16 cellular contexts compared by ENCODE assay signal in the genomic region with DNA sequence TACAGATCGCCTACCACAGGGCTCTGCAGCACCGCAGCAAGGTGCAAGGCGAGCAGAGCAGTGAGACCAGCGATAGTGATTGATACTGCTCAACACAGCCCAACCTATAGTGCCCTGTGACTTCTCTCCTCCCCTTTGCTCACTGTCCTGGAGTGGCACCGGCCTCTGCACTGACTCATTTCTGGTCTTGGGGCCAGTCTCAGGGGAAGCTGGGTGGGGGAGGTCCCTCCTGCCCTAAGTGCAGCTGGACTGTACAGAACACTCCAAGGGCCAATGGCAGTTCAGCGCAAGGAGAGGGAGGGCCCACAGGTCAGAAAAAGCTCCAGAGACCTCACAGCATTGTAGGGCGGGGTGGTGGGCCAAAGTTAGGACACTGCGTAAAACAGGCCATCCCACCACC. TPM values are rescaled to one million over a fixed set of nuclear protein-coding genes. Genes with fewer than 3 reads are reported as not detected.
DNase-seq lines count a peak whose midpoint lies in the region; ATAC-seq, FAIRE-seq and TF ChIP-seq lines count a peak whose summit lies in the region.
"Had no signal": no experiment of that assay in that cellular context is flagged by ENCODE, and none has a peak within 500 bp of the region (broad histone marks: within the 10 kb centered on the region; RNA-seq: fewer than 3 reads in every experiment).

No MANE protein-coding gene starts in this region.

- no peak for DNase-seq in activated T-cell treated with anti-CD3 and anti-CD28 coated beads, Interleukin-2, amount 50 U/mL, for 24 hours
- DNase-seq in activated T-cell treated with anti-CD3 and anti-CD28 coated beads, Interleukin-2, amount 50 U/mL, for 4 hours = no peak
- peak; percentile 78 for DNase-seq in RPMI7951 (ENCODE audit: low read depth)
- DNase-seq in endothelial cell of umbilical vein (ENCODE audit: low read depth, low spot score) = peak; percentile 49
- peak; percentile 39 for DNase-seq in stimulated activated naive B cell treated with anti-CD40 and anti-IgM and Interleukin-4, amounts not matched to agents 10 μg/mL and 1 μg/mL and 100 μg/mL, for 72 hours
- no peak for DNase-seq in kidney
- DNase-seq in RKO (ENCODE audit: low spot score) = no peak
- DNase-seq: activated CD8-positive, alpha-beta memory T cell treated with anti-CD3 and anti-CD28 coated beads, Interleukin-2, amount 50 U/mL, for 48 hours; amniotic stem cell; foreskin keratinocyte; NCI-H2171; nucleus accumbens had no signal

- H2AFZ ChIP-seq in endothelial cell of umbilical vein (ENCODE audit: low read depth, low read length) = no peak overlapping the region

- no peak for TF ChIP-seq CTCF in endothelial cell of umbilical vein (IDR thresholded peaks at IDR 0.05; ENCODE audit: extremely low read depth in 1 of 2, insufficient read depth in 1 of 2, low read depth in 1 of 2, low read length in 2 of 2)
- TF ChIP-seq CTCF in kidney (IDR thresholded peaks at IDR 0.05; ENCODE audit: borderline replicate concordance, extremely low read depth, insufficient read depth) = no peak

- no peak for TF ChIP-seq POLR2A in endothelial cell of umbilical vein (IDR thresholded peaks at IDR 0.05; ENCODE audit: low read depth, low read length)

- H3K4me1 Mint-ChIP-seq in activated T-cell treated with anti-CD3 and anti-CD28 coated beads, Interleukin-2, amount 50 U/mL, for 24 hours (ENCODE audit: low read depth) = peaks cover 44% of the 10 kb centered on the region
- peaks cover 34% of the 10 kb centered on the region for H3K4me1 Mint-ChIP-seq in activated T-cell treated with anti-CD3 and anti-CD28 coated beads, Interleukin-2, amount 50 U/mL, for 4 hours (ENCODE audit: low read depth)
- H3K4me1 Mint-ChIP-seq in stimulated activated naive B cell treated with anti-CD40 and anti-IgM and Interleukin-4, amounts not matched to agents 10 μg/mL and 1 μg/mL and 100 μg/mL, for 72 hours = peaks cover 32 to 52% of the 10 kb centered on the region in 2 donors

- H3K27ac Mint-ChIP-seq in activated T-cell treated with anti-CD3 and anti-CD28 coated beads, Interleukin-2, amount 50 U/mL, for 24 hours = peak overlapping the region; percentile 29
- H3K27ac Mint-ChIP-seq in stimulated activated naive B cell treated with anti-CD40 and anti-IgM and Interleukin-4, amounts not matched to agents 10 μg/mL and 1 μg/mL and 100 μg/mL, for 72 hours = peak overlapping the region; percentile 56
- H3K27ac Mint-ChIP-seq: memory B cell had no signal

- H3K79me2 ChIP-seq in endothelial cell of umbilical vein (ENCODE audit: control insufficient read depth, insufficient read depth, low read length) = peaks cover 12% of the 10 kb centered on the region

- H3K4me3 Mint-ChIP-seq in activated T-cell treated with anti-CD3 and anti-CD28 coated beads, Interleukin-2, amount 50 U/mL, for 24 hours = no peak overlapping the region
- H3K4me3 Mint-ChIP-seq in activated T-cell treated with anti-CD3 and anti-CD28 coated beads, Interleukin-2, amount 50 U/mL, for 4 hours = no peak overlapping the region
- H3K4me3 Mint-ChIP-seq in stimulated activated naive B cell treated with anti-CD40 and anti-IgM and Interleukin-4, amounts not matched to agents 10 μg/mL and 1 μg/mL and 100 μg/mL, for 72 hours = no peak overlapping the region
- H3K4me3 Mint-ChIP-seq: memory B cell had no signal

- ATAC-seq in activated T-cell treated with anti-CD3 and anti-CD28 coated beads, Interleukin-2, amount 50 U/mL, for 4 hours = no peak
- peak; percentile 24 to 35 for ATAC-seq in stimulated activated naive B cell treated with anti-CD40 and anti-IgM and Interleukin-4, amounts not matched to agents 10 μg/mL and 1 μg/mL and 100 μg/mL, for 72 hours (replicated peaks)
- ATAC-seq in HG02763 (IDR thresholded peaks at IDR 0.05; ENCODE audit: unreplicated experiment) = no peak
- ATAC-seq: A549, foreskin keratinocyte, HCT116 had no signal

- H3K9me1 ChIP-seq in endothelial cell of umbilical vein (replicated peaks; ENCODE audit: control insufficient read depth, extremely low read depth, insufficient read depth, low read length) = no peaks in the 10 kb centered on the region

- H3K9me3 ChIP-seq in endothelial cell of umbilical vein (replicated peaks; ENCODE audit: control insufficient read depth, insufficient read depth, low read length) = no peaks in the 10 kb centered on the region
- no peaks in the 10 kb centered on the region for H3K9me3 ChIP-seq in kidney (ENCODE audit: control insufficient read depth in 1 of 2, low read length in 2 of 2)
- H3K9me3 ChIP-seq: A549 had no signal

- H3K27me3 Mint-ChIP-seq in activated T-cell treated with anti-CD3 and anti-CD28 coated beads, Interleukin-2, amount 50 U/mL, for 24 hours = no peaks in the 10 kb centered on the region
- H3K27me3 Mint-ChIP-seq in activated T-cell treated with anti-CD3 and anti-CD28 coated beads, Interleukin-2, amount 50 U/mL, for 4 hours (ENCODE audit: low read depth) = no peaks in the 10 kb centered on the region
- H3K27me3 Mint-ChIP-seq in stimulated activated naive B cell treated with anti-CD40 and anti-IgM and Interleukin-4, amounts not matched to agents 10 μg/mL and 1 μg/mL and 100 μg/mL, for 72 hours = no peaks in the 10 kb centered on the region
- H3K27me3 Mint-ChIP-seq: memory B cell had no signal

- H3K9ac ChIP-seq in endothelial cell of umbilical vein (replicated peaks; ENCODE audit: extremely low read depth, insufficient read depth, low read length) (no peak overlapping the region), kidney (ENCODE audit: low read length in 2 of 2) (no peak overlapping the region)

- H3K4me3 ChIP-seq in endothelial cell of umbilical vein (replicated peaks in 1 of 3; ENCODE audit: insufficient read depth in 1 of 3, low read depth in 1 of 3, low read length in 3 of 3) = no peak overlapping the region
- H3K4me3 ChIP-seq in kidney (ENCODE audit: low read length in 2 of 2) = no peak overlapping the region
- H3K4me3 ChIP-seq: A549 had no signal

- FAIRE-seq in endothelial cell of umbilical vein (lab: Jason Lieb, UNC) (peak; percentile 83), kidney (lab: Jason Lieb, UNC) (no peak)
- FAIRE-seq: A549 had no signal

- no TSS peak for BruUV-seq in endothelial cell of umbilical vein (replicated peaks; lab: Mats Ljungman, UMichigan)

- H3K9me3 Mint-ChIP-seq in activated T-cell treated with anti-CD3 and anti-CD28 coated beads, Interleukin-2, amount 50 U/mL, for 24 hours = no peaks in the 10 kb centered on the region
- no peaks in the 10 kb centered on the region for H3K9me3 Mint-ChIP-seq in activated T-cell treated with anti-CD3 and anti-CD28 coated beads, Interleukin-2, amount 50 U/mL, for 4 hours
- H3K9me3 Mint-ChIP-seq in stimulated activated naive B cell treated with anti-CD40 and anti-IgM and Interleukin-4, amounts not matched to agents 10 μg/mL and 1 μg/mL and 100 μg/mL, for 72 hours = no peaks in the 10 kb centered on the region
- H3K9me3 Mint-ChIP-seq: memory B cell had no signal

- H3K36me3 ChIP-seq in endothelial cell of umbilical vein (ENCODE audit: control insufficient read depth in 2 of 2, extremely low read depth in 1 of 2, insufficient read depth in 2 of 2, low read length in 2 of 2) (peaks cover 14 to 55% of the 10 kb centered on the region in 2 experiments), kidney (ENCODE audit: control insufficient read depth in 1 of 2, insufficient read depth in 2 of 2, low read length in 2 of 2) (peaks cover 42 to 64% of the 10 kb centered on the region in 2 donors)

- intact Hi-C loops in endothelial cell of umbilical vein (cut with micrococcal nuclease) (no loop called here), kidney (cut with DNase I) (no loop called here)

- no peak overlapping the region for H3K4me2 ChIP-seq in endothelial cell of umbilical vein (ENCODE audit: insufficient read depth, low read length)
- H3K4me2 ChIP-seq: A549 had no signal

- H3K27ac ChIP-seq in endothelial cell of umbilical vein (ENCODE audit: insufficient read depth, low read depth, low read length) = peak overlapping the region; percentile 19
- no peak overlapping the region for H3K27ac ChIP-seq in kidney (ENCODE audit: low read depth in 2 of 2, low read length in 2 of 2)
- H3K27ac ChIP-seq: A549, foreskin keratinocyte had no signal

- no peaks in the 10 kb centered on the region for H4K20me1 ChIP-seq in endothelial cell of umbilical vein (replicated peaks; ENCODE audit: control insufficient read depth, extremely low read depth, insufficient read depth, low read length)

- H3K27me3 ChIP-seq in endothelial cell of umbilical vein (ENCODE audit: control insufficient read depth in 2 of 2, insufficient read depth in 2 of 2, low read length in 2 of 2) = no peaks in the 10 kb centered on the region
- H3K27me3 ChIP-seq: foreskin keratinocyte had no signal

- H3K4me1 ChIP-seq in endothelial cell of umbilical vein (ENCODE audit: control insufficient read depth, extremely low read depth, insufficient read depth, low read length) = peaks cover 32% of the 10 kb centered on the region
- H3K4me1 ChIP-seq in kidney (ENCODE audit: control insufficient read depth in 1 of 2, insufficient read depth in 1 of 2, low read depth in 1 of 2, low read length in 2 of 2) = peaks cover 11 to 18% of the 10 kb centered on the region in 2 donors
- H3K4me1 ChIP-seq: foreskin keratinocyte had no signal

- POLR2A ChIA-PET in endothelial cell of umbilical vein (lab: Charles Lee) = no interaction called here

- dilution Hi-C loops in endothelial cell of umbilical vein (cut with MboI; ENCODE audit: extremely low pct_ligation_motif_present, low sequenced_read_pairs) = no loop called here

- H3K36me3 Mint-ChIP-seq in activated T-cell treated with anti-CD3 and anti-CD28 coated beads, Interleukin-2, amount 50 U/mL, for 24 hours (ENCODE audit: low read depth) = peaks cover 100% of the 10 kb centered on the region
- H3K36me3 Mint-ChIP-seq in activated T-cell treated with anti-CD3 and anti-CD28 coated beads, Interleukin-2, amount 50 U/mL, for 4 hours (ENCODE audit: insufficient read depth) = peaks cover 40% of the 10 kb centered on the region
- peaks cover 45 to 72% of the 10 kb centered on the region in 2 donors for H3K36me3 Mint-ChIP-seq in stimulated activated naive B cell treated with anti-CD40 and anti-IgM and Interleukin-4, amounts not matched to agents 10 μg/mL and 1 μg/mL and 100 μg/mL, for 72 hours

- CTCF ChIA-PET in endothelial cell of umbilical vein (lab: Charles Lee) = interaction anchor here (0.9 to 1.0 kb wide), 2 partner anchors 10 to 31 kb away, joined by 3 read pairs; no protein-coding TSS in a partner anchor

RNA-seq across cellular contexts. Expression of gene OGG1, which starts 2.5 kb away (rescaled TPM):
- 10 to 100 TPM; 25.2 to 30.5 (median 28.8) TPM for total RNA-seq in activated T-cell treated with anti-CD3 and anti-CD28 coated beads, Interleukin-2, amount 50 U/mL, for 4 hours
- 31.2 and 34.4 TPM in 2 replicates for total RNA-seq in RPMI7951 (2014; rRNA removed; shearing (Covaris generic))
- total RNA-seq in endothelial cell of umbilical vein (24.1 and 27.2 TPM in 2 replicates), kidney (31.1 TPM)
- polyA plus RNA-seq in endothelial cell of umbilical vein (32.1 and 36.2 TPM in 2 replicates), kidney (ENCODE audit: insufficient read depth, low read depth, low replicate concordance) (51.6 TPM)
- polyA plus RNA-seq in endothelial cell of umbilical vein (2011; cell fraction: cytosol; rRNA removed) = 25.8 and 27.0 TPM in 2 replicates
- 36.0 and 36.3 TPM in 2 replicates for polyA plus RNA-seq in endothelial cell of umbilical vein (2011; cell fraction: nucleus; rRNA removed)
- polyA plus RNA-seq in endothelial cell of umbilical vein (2012) = 14.5 and 19.7 TPM in 2 replicates
- 49.9 and 61.9 TPM in 2 replicates for polyA minus RNA-seq in endothelial cell of umbilical vein
- polyA minus RNA-seq in endothelial cell of umbilical vein (2011; cell fraction: cytosol; rRNA and poly(A)+ RNA removed) = 25.4 TPM
- 37.2 and 41.7 TPM in 2 replicates for polyA minus RNA-seq in endothelial cell of umbilical vein (2011; cell fraction: nucleus; rRNA and poly(A)+ RNA removed)

RNA-seq across cellular contexts. Expression of gene BRPF1, which starts 15.7 kb away (rescaled TPM):
- total RNA-seq in activated T-cell treated with anti-CD3 and anti-CD28 coated beads, Interleukin-2, amount 50 U/mL, for 4 hours = 10 to 100 TPM; 56.9 to 59.9 (median 59.8) TPM
- 14.2 and 15.2 TPM in 2 replicates for total RNA-seq in RPMI7951 (2014; rRNA removed; shearing (Covaris generic))
- total RNA-seq in endothelial cell of umbilical vein = 23.2 and 26.2 TPM in 2 replicates
- polyA plus RNA-seq in endothelial cell of umbilical vein = 12.5 and 13.8 TPM in 2 replicates
- polyA plus RNA-seq in endothelial cell of umbilical vein (2011; cell fraction: cytosol; rRNA removed) = 12.4 and 13.7 TPM in 2 replicates
- 34.9 and 37.8 TPM in 2 replicates for polyA plus RNA-seq in endothelial cell of umbilical vein (2011; cell fraction: nucleus; rRNA removed)
- 12.4 and 13.5 TPM in 2 replicates for polyA plus RNA-seq in endothelial cell of umbilical vein (2012)
- 18.6 and 18.7 TPM in 2 replicates for polyA minus RNA-seq in endothelial cell of umbilical vein
- polyA minus RNA-seq in endothelial cell of umbilical vein (2011; cell fraction: cytosol; rRNA and poly(A)+ RNA removed) = 13.8 TPM
- 15.6 and 22.6 TPM in 2 replicates for polyA minus RNA-seq in endothelial cell of umbilical vein (2011; cell fraction: nucleus; rRNA and poly(A)+ RNA removed)
- total RNA-seq in kidney = 22.4 TPM
- 6.2 TPM for polyA plus RNA-seq in kidney (ENCODE audit: insufficient read depth, low read depth, low replicate concordance)

RNA-seq across cellular contexts. Expression of gene CAMK1, which starts 22.5 kb away (rescaled TPM):
- total RNA-seq in activated T-cell treated with anti-CD3 and anti-CD28 coated beads, Interleukin-2, amount 50 U/mL, for 4 hours = 10 to 100 TPM; 15.3 to 20.7 (median 15.7) TPM
- total RNA-seq in RPMI7951 (2014; rRNA removed; shearing (Covaris generic)) = 40.4 and 46.9 TPM in 2 replicates
- total RNA-seq in endothelial cell of umbilical vein (23.5 and 25.7 TPM in 2 replicates), kidney (31.2 TPM)
- polyA plus RNA-seq in endothelial cell of umbilical vein (24.4 and 28.4 TPM in 2 replicates), kidney (ENCODE audit: insufficient read depth, low read depth, low replicate concordance) (52.7 TPM)
- polyA plus RNA-seq in endothelial cell of umbilical vein (2011; cell fraction: cytosol; rRNA removed) = 27.5 and 32.0 TPM in 2 replicates
- 23.2 and 25.2 TPM in 2 replicates for polyA plus RNA-seq in endothelial cell of umbilical vein (2011; cell fraction: nucleus; rRNA removed)
- polyA plus RNA-seq in endothelial cell of umbilical vein (2012) = 21.5 and 22.5 TPM in 2 replicates
- 15.4 and 16.6 TPM in 2 replicates for polyA minus RNA-seq in endothelial cell of umbilical vein
- polyA minus RNA-seq in endothelial cell of umbilical vein (2011; cell fraction: cytosol; rRNA and poly(A)+ RNA removed) = 2.2 TPM
- polyA minus RNA-seq in endothelial cell of umbilical vein (2011; cell fraction: nucleus; rRNA and poly(A)+ RNA removed) = 5.2 and 8.0 TPM in 2 replicates

RNA-seq across cellular contexts. Expression of gene CPNE9, which starts 43.6 kb away (rescaled TPM):
- under 1 TPM in 1 of 3 donors, not detected in 2; 0.19 TPM for total RNA-seq in activated T-cell treated with anti-CD3 and anti-CD28 coated beads, Interleukin-2, amount 50 U/mL, for 4 hours
- not detected in 2 replicates for total RNA-seq in RPMI7951 (2014; rRNA removed; shearing (Covaris generic))
- not detected in 2 replicates for total RNA-seq in endothelial cell of umbilical vein
- polyA plus RNA-seq in endothelial cell of umbilical vein = not detected in 2 replicates
- not detected in 2 replicates for polyA plus RNA-seq in endothelial cell of umbilical vein (2011; cell fraction: cytosol; rRNA removed)
- 0.13 and 0.26 TPM in 2 replicates for polyA plus RNA-seq in endothelial cell of umbilical vein (2011; cell fraction: nucleus; rRNA removed)
- not detected in 2 replicates for polyA plus RNA-seq in endothelial cell of umbilical vein (2012)
- polyA minus RNA-seq in endothelial cell of umbilical vein = not detected in 2 replicates
- not detected for polyA minus RNA-seq in endothelial cell of umbilical vein (2011; cell fraction: cytosol; rRNA and poly(A)+ RNA removed)
- polyA minus RNA-seq in endothelial cell of umbilical vein (2011; cell fraction: nucleus; rRNA and poly(A)+ RNA removed) = not detected in 2 replicates
- 0.16 TPM for total RNA-seq in kidney
- polyA plus RNA-seq in kidney (ENCODE audit: insufficient read depth, low read depth, low replicate concordance) = 0.19 TPM
- total RNA-seq: foreskin keratinocyte had no signal
- polyA plus RNA-seq: foreskin keratinocyte had no signal

RNA-seq across cellular contexts. Expression of gene TADA3, which starts 45.0 kb away (rescaled TPM):
- total RNA-seq in activated T-cell treated with anti-CD3 and anti-CD28 coated beads, Interleukin-2, amount 50 U/mL, for 4 hours = 10 to 100 TPM; 39.3 to 42.0 (median 40.2) TPM
- total RNA-seq in RPMI7951 (2014; rRNA removed; shearing (Covaris generic)) = 99.1 and 107 TPM in 2 replicates
- total RNA-seq in endothelial cell of umbilical vein = 31.0 and 31.3 TPM in 2 replicates
- polyA plus RNA-seq in endothelial cell of umbilical vein = 27.8 and 29.6 TPM in 2 replicates
- 31.2 and 37.0 TPM in 2 replicates for polyA plus RNA-seq in endothelial cell of umbilical vein (2011; cell fraction: cytosol; rRNA removed)
- 20.8 and 21.0 TPM in 2 replicates for polyA plus RNA-seq in endothelial cell of umbilical vein (2011; cell fraction: nucleus; rRNA removed)
- 20.0 and 24.6 TPM in 2 replicates for polyA plus RNA-seq in endothelial cell of umbilical vein (2012)
- 20.5 and 20.7 TPM in 2 replicates for polyA minus RNA-seq in endothelial cell of umbilical vein
- 25.8 TPM for polyA minus RNA-seq in endothelial cell of umbilical vein (2011; cell fraction: cytosol; rRNA and poly(A)+ RNA removed)
- polyA minus RNA-seq in endothelial cell of umbilical vein (2011; cell fraction: nucleus; rRNA and poly(A)+ RNA removed) = 8.2 and 8.4 TPM in 2 replicates
- 65.1 TPM for total RNA-seq in kidney
- 58.4 TPM for polyA plus RNA-seq in kidney (ENCODE audit: insufficient read depth, low read depth, low replicate concordance)

Comparison
In these comparisons a context has a peak if more than half of its experiments do, and no peak if none do; other contexts are left out.
1. DNase-seq: peak in RPMI7951 (single experiment), endothelial cell of umbilical vein (single experiment) and stimulated activated naive B cell treated with anti-CD40 and anti-IgM and Interleukin-4, amounts not matched to agents 10 μg/mL and 1 μg/mL and 100 μg/mL, for 72 hours (single experiment); none in activated T-cell treated with anti-CD3 and anti-CD28 coated beads, Interleukin-2, amount 50 U/mL, for 24 hours (single experiment), activated T-cell treated with anti-CD3 and anti-CD28 coated beads, Interleukin-2, amount 50 U/mL, for 4 hours (single experiment), kidney (single experiment) and RKO (single experiment).
2. ATAC-seq: peak in stimulated activated naive B cell treated with anti-CD40 and anti-IgM and Interleukin-4, amounts not matched to agents 10 μg/mL and 1 μg/mL and 100 μg/mL, for 72 hours (2 of 2); none in activated T-cell treated with anti-CD3 and anti-CD28 coated beads, Interleukin-2, amount 50 U/mL, for 4 hours (0 of 2) and HG02763 (single experiment).